10 cellular contexts compared by ENCODE assay signal in genomic region chr10:114026189-114027040, GRCh38. TPM values are rescaled to one million over a fixed set of nuclear protein-coding genes. Genes with fewer than 3 reads are reported as not detected.
A peak's percentile ranks its signal among the peaks of the same experiment; 100 is the strongest.
DNase-seq lines count a peak whose midpoint lies in the region; ATAC-seq and TF ChIP-seq lines count a peak whose summit lies in the region.
"Had no signal": no experiment of that assay in that cellular context is flagged by ENCODE, and none has a peak within 500 bp of the region (broad histone marks: within the 10 kb centered on the region; RNA-seq: fewer than 3 reads in every experiment).

No MANE protein-coding gene starts in this region.

- CTCF ChIA-PET in A673 (lab: Charles Lee) (no interaction called here), OCI-LY7 (lab: Charles Lee; ENCODE audit: unreplicated experiment) (no interaction called here)

- H3K4me1 ChIP-seq in A673 (ENCODE audit: insufficient read depth, low read length, poor library complexity, severe bottlenecking), result peaks cover 53% of the 10 kb centered on the region
- H3K4me1 ChIP-seq in OCI-LY7 (ENCODE audit: insufficient read depth, low read length, poor library complexity, severe bottlenecking), result peaks cover 36% of the 10 kb centered on the region

- H3K79me2 ChIP-seq in OCI-LY7 (ENCODE audit: insufficient read depth, low read depth, low read length), result no peaks in the 10 kb centered on the region

- peak; percentile 46 for ATAC-seq in GM21723 (IDR thresholded peaks at IDR 0.05; ENCODE audit: unreplicated experiment)

- intact Hi-C loops in A673 (cut with micrococcal nuclease; ENCODE audit: unreplicated experiment), result no loop called here
- intact Hi-C loops in OCI-LY7 (cut with micrococcal nuclease; ENCODE audit: unreplicated experiment), result loop anchor here (5.0 kb wide), 2 partner anchors 71 to 169 kb away; no protein-coding TSS in a partner anchor

- H4K20me1 ChIP-seq in OCI-LY7 (ENCODE audit: insufficient read depth, low read length), result no peaks in the 10 kb centered on the region

- H3K36me3 ChIP-seq in A673 (ENCODE audit: insufficient read depth, low read length, poor library complexity, severe bottlenecking) (no peaks in the 10 kb centered on the region), OCI-LY7 (ENCODE audit: insufficient read depth, low read length) (no peaks in the 10 kb centered on the region)

- H3K9me2 ChIP-seq in OCI-LY7 (ENCODE audit: insufficient read depth, low read length), result no peaks in the 10 kb centered on the region

- TF ChIP-seq CTCF in A673 (conservative IDR thresholded peaks at IDR 0.05; ENCODE audit: low read depth, low read length), result no peak
- TF ChIP-seq CTCF in OCI-LY7 (conservative IDR thresholded peaks at IDR 0.05; ENCODE audit: low read length), result no peak
- TF ChIP-seq CTCF in fibroblast of villous mesenchyme (IDR thresholded peaks at IDR 0.05; ENCODE audit: insufficient read depth, low read depth, low read length), result no peak

- H3K4me3 ChIP-seq in A673 (ENCODE audit: low read depth, low read length, poor library complexity, severe bottlenecking) (no peak overlapping the region), OCI-LY7 (ENCODE audit: low read depth, low read length, poor library complexity, severe bottlenecking) (no peak overlapping the region), fibroblast of villous mesenchyme (ENCODE audit: low read depth, low read length) (no peak overlapping the region)

- H3K27ac ChIP-seq in A673 (ENCODE audit: low read depth, low read length, poor library complexity, severe bottlenecking) (peak overlapping the region; percentile 83), OCI-LY7 (ENCODE audit: low read depth, low read length, poor library complexity, severe bottlenecking) (peak overlapping the region; percentile 67)
- H3K27ac ChIP-seq: HL-60 had no signal

- peak overlapping the region; percentile 73; the same call in 1 of the 2 replicates for H2AFZ ChIP-seq in OCI-LY7 (ENCODE audit: low read length)

- H3K9me3 ChIP-seq in A673 (ENCODE audit: low read depth, low read length, poor library complexity, severe bottlenecking), result no peaks in the 10 kb centered on the region
- H3K9me3 ChIP-seq in OCI-LY7 (ENCODE audit: low read length), result no peaks in the 10 kb centered on the region

- no peaks in the 10 kb centered on the region for H3K27me3 ChIP-seq in A673 (replicated peaks; ENCODE audit: insufficient read depth, low read depth, low read length, poor library complexity)

- DNase-seq in A673 (ENCODE audit: low spot score) (peak; percentile 60), OCI-LY7 (ENCODE audit: low spot score) (peak; percentile 18), fibroblast of villous mesenchyme (ENCODE audit: low read depth) (peak; percentile 74), NAMALWA (ENCODE audit: low spot score) (no peak), NCI-H2171 treated with DMSO at 0.1 percent for 48 hours (lab: John Stamatoyannopoulos, UW) (no peak), Kasumi-1 (lab: John Stamatoyannopoulos, UW) (no peak), globus pallidus (ENCODE audit: low spot score) (no peak)
- DNase-seq: effector CD4-positive, alpha-beta T cell had no signal

- BruUV-seq in A673 (replicated peaks; lab: Mats Ljungman, UMichigan) (no TSS peak), OCI-LY7 (replicated peaks; lab: Mats Ljungman, UMichigan) (no TSS peak)

- H3K4me2 ChIP-seq in OCI-LY7 (ENCODE audit: low read length), result peak overlapping the region; percentile 79

- POLR2A ChIA-PET in A673 (lab: Charles Lee; ENCODE audit: low non-redundant PET), result no interaction called here
- POLR2A ChIA-PET in OCI-LY7 (lab: Charles Lee), result interaction anchor here (1.2 kb wide), 1 partner anchor 9 kb away, joined by 3 read pairs; no protein-coding TSS in a partner anchor

RNA-seq across cellular contexts. Expression of gene ADRB1, which starts 17.3 kb away (rescaled TPM):
- total RNA-seq in A673 (2021), result 81.6 and 85.2 TPM in 2 replicates
- total RNA-seq in OCI-LY7 (2014; rRNA removed; shearing (Covaris generic)), result 1.1 and 2.0 TPM in 2 replicates
- total RNA-seq in OCI-LY7 (2022), result 1.3 and 1.4 TPM in 2 replicates
- total RNA-seq in fibroblast of villous mesenchyme, result not detected in 2 replicates

Comparison
In these comparisons a context has a peak if more than half of its experiments do, and no peak if none do; other contexts are left out.
1. DNase-seq: peak in A673 (single experiment), OCI-LY7 (single experiment) and fibroblast of villous mesenchyme (single experiment); none in NAMALWA (single experiment), NCI-H2171 treated with DMSO at 0.1 percent for 48 hours (single experiment), Kasumi-1 (0 of 2) and globus pallidus (single experiment).
2. RNA of gene ADRB1, which starts 17.3 kb away (total RNA-seq): 81.6 to 85.2 TPM in A673; 1.1 to 2.0 TPM in OCI-LY7 and not detected in fibroblast of villous mesenchyme; every median in the first group is over 10 times any median in the second.